In the genomic region with DNA sequence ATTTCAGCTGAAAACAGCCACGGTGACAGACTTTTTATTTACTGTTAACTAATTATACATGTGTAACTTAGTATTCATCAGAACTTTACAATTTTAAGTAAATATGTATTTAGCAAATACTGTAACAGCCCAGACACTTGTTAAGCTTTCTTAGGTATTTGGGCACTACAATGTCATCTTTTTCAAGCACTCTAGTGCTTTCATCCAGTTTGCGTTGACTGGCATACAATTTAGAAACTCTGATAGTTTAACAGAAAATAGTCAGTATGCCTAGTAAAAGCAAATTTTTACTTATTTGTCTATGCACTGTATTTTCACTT, we compare ENCODE assay signal across 23 cellular contexts. TPM values are rescaled to one million over a fixed set of nuclear protein-coding genes. Genes with fewer than 3 reads are reported as not detected.
DNase-seq lines count a peak whose midpoint lies in the region; ATAC-seq, FAIRE-seq and TF ChIP-seq lines count a peak whose summit lies in the region.
"Had no signal": no experiment of that assay in that cellular context is flagged by ENCODE, and none has a peak within 500 bp of the region (broad histone marks: within the 10 kb centered on the region; RNA-seq: fewer than 3 reads in every experiment).

No MANE protein-coding gene starts in this region.

- no peak for FAIRE-seq in HepG2 (lab: Jason Lieb, UNC)
- no peak for FAIRE-seq in GM19239 (lab: Jason Lieb, UNC)
- FAIRE-seq: bronchial epithelial cell, keratinocyte had no signal

- in situ Hi-C loops in HepG2 (cut with HindIII; ENCODE audit: extremely low pct_ligation_motif_present, low pct_unique_long_range_greater_than_20kb) = no loop called here

- H3K9me2 ChIP-seq in PC-3 (replicated peaks; ENCODE audit: low read length) = no peaks in the 10 kb centered on the region
- H3K9me2 ChIP-seq in hepatocyte (replicated peaks; ENCODE audit: insufficient read depth) = no peaks in the 10 kb centered on the region

- WGBS in HepG2 (ENCODE audit: low lambda C conversion rate) = 78% methylated on average over 2 of the region's 2 CpGs
- 58% methylated on average over 2 of the region's 2 CpGs for WGBS in right lobe of liver (ENCODE audit: insufficient coverage, low coverage, low lambda C conversion rate, missing lambda C conversion rate)
- 73% methylated on average over 2 of the region's 2 CpGs for WGBS in hepatocyte (ENCODE audit: low lambda C conversion rate, missing lambda C conversion rate)

- TF ChIP-seq CTCF in HepG2 (CRISPR knock-in tag; IDR thresholded peaks at IDR 0.05) (no peak), right lobe of liver (IDR thresholded peaks at IDR 0.05) (no peak), PC-3 (conservative IDR thresholded peaks at IDR 0.05; ENCODE audit: low read depth, low read length) (no peak), hepatocyte (IDR thresholded peaks at IDR 0.05; ENCODE audit: poor library complexity) (no peak)

- CTCF ChIA-PET in HepG2 (lab: Yijun Ruan, JAX; ENCODE audit: low intra/inter-chr PET ratio, low total read pairs) = no interaction called here
- CTCF ChIA-PET in PC-3 (lab: Charles Lee) = no interaction called here
- CTCF ChIA-PET in CD8-positive, alpha-beta memory T cell (lab: Charles Lee) = interaction anchor here (1.1 kb wide), 1 partner anchor 8 kb away, joined by 4 read pairs; no protein-coding TSS in a partner anchor

- no peaks in the 10 kb centered on the region for H3F3A ChIP-seq in PC-3 (ENCODE audit: low read length, unreplicated experiment)

- H3K4me3 Mint-ChIP-seq in CD8-positive, alpha-beta memory T cell = peak overlapping the region in 3 of 7 donors; percentile 39 to 75 (median 51)
- H3K4me3 Mint-ChIP-seq: activated B cell treated with CpG ODN at 0.5 μM for 24 hours had no signal

- intact Hi-C loops in HepG2 (cut with micrococcal nuclease; ENCODE audit: unreplicated experiment) = no loop called here
- intact Hi-C loops in right lobe of liver (cut with DNase I) = no loop called here
- intact Hi-C loops in PC-3 (cut with micrococcal nuclease) = no loop called here

- H3K27me3 Mint-ChIP-seq in CD8-positive, alpha-beta memory T cell = peaks cover 0 to 3% of the 10 kb centered on the region in 2 donors
- H3K27me3 Mint-ChIP-seq: activated B cell treated with CpG ODN at 0.5 μM for 24 hours had no signal

- H4K20me1 ChIP-seq in HepG2 (ENCODE audit: insufficient read depth, low read length) = peaks cover 97% of the 10 kb centered on the region
- H4K20me1 ChIP-seq in PC-3 (ENCODE audit: low read length) = peaks cover 87% of the 10 kb centered on the region
- H4K20me1 ChIP-seq in hepatocyte (ENCODE audit: insufficient read depth, poor library complexity, severe bottlenecking) = peaks cover 99% of the 10 kb centered on the region

- no peaks in the 10 kb centered on the region for H3K9me3 ChIP-seq in HepG2 (ENCODE audit: low read length)
- H3K9me3 ChIP-seq in right lobe of liver = no peaks in the 10 kb centered on the region
- H3K9me3 ChIP-seq in PC-3 (ENCODE audit: low read length) = no peaks in the 10 kb centered on the region
- H3K9me3 ChIP-seq in hepatocyte (ENCODE audit: low read depth) = no peaks in the 10 kb centered on the region
- no peaks in the 10 kb centered on the region for H3K9me3 ChIP-seq in CD8-positive, alpha-beta memory T cell (ENCODE audit: low read length)
- H3K9me3 ChIP-seq: colonic mucosa, prostate gland, upper lobe of right lung had no signal

- H2AFZ ChIP-seq in HepG2 (ENCODE audit: low read length) (no peak overlapping the region), PC-3 (ENCODE audit: low read length) (no peak overlapping the region), hepatocyte (no peak overlapping the region)

- H3K27ac ChIP-seq in HepG2 (ENCODE audit: extremely low read length, insufficient read depth, low read length) (no peak overlapping the region), right lobe of liver (no peak overlapping the region), PC-3 (ENCODE audit: low read length) (no peak overlapping the region), hepatocyte (no peak overlapping the region)
- no peak overlapping the region for H3K27ac ChIP-seq in CD8-positive, alpha-beta memory T cell (ENCODE audit: low read depth, low read length)
- H3K27ac ChIP-seq: C4-2B, colonic mucosa, prostate gland, upper lobe of right lung had no signal

- TF ChIP-seq EP300 in HepG2 (IDR thresholded peaks at IDR 0.05; ENCODE audit: low read depth in 2 of 2, low read length in 2 of 2) = no peak
- no peak for TF ChIP-seq EP300 in HepG2 (CRISPR knock-in tag; IDR thresholded peaks at IDR 0.05; ENCODE audit: borderline replicate concordance)

- H3K4me3 ChIP-seq in HepG2 (replicated peaks in 1 of 3; ENCODE audit: insufficient read depth in 1 of 3, low read depth in 2 of 3, low read length in 3 of 3) (no peak overlapping the region; a peak in 1 of 6 replicates), right lobe of liver (no peak overlapping the region), PC-3 (ENCODE audit: low read length) (no peak overlapping the region), hepatocyte (no peak overlapping the region)
- no peak overlapping the region for H3K4me3 ChIP-seq in CD8-positive, alpha-beta memory T cell (ENCODE audit: low read length)
- H3K4me3 ChIP-seq: colonic mucosa, prostate gland, upper lobe of right lung had no signal

- H3K27me3 ChIP-seq in HepG2 (ENCODE audit: control insufficient read depth in 1 of 2, insufficient read depth in 2 of 2, low read length in 2 of 2) = no peaks in the 10 kb centered on the region
- H3K27me3 ChIP-seq in right lobe of liver = no peaks in the 10 kb centered on the region
- no peaks in the 10 kb centered on the region for H3K27me3 ChIP-seq in PC-3 (ENCODE audit: low read length)
- H3K27me3 ChIP-seq in hepatocyte = no peaks in the 10 kb centered on the region
- H3K27me3 ChIP-seq in CD8-positive, alpha-beta memory T cell (ENCODE audit: insufficient read depth, low read length, poor library complexity, severe bottlenecking) = no peaks in the 10 kb centered on the region
- H3K27me3 ChIP-seq: colonic mucosa, upper lobe of right lung had no signal

- peak overlapping the region in 3 of 8 donors; percentile 49 to 96 (median 68) for H3K27ac Mint-ChIP-seq in CD8-positive, alpha-beta memory T cell
- H3K27ac Mint-ChIP-seq: activated B cell treated with CpG ODN at 0.5 μM for 24 hours had no signal

- H3K36me3 ChIP-seq in HepG2 (replicated peaks in 1 of 2; ENCODE audit: control insufficient read depth in 1 of 2, insufficient read depth in 2 of 2, low read length in 2 of 2) = peaks cover 44 to 94% of the 10 kb centered on the region in 2 experiments
- peaks cover 10 to 100% (median 84%) of the 10 kb centered on the region in 4 donors for H3K36me3 ChIP-seq in right lobe of liver
- H3K36me3 ChIP-seq in PC-3 (ENCODE audit: low read depth, low read length) = peaks cover 92% of the 10 kb centered on the region
- H3K36me3 ChIP-seq in hepatocyte (replicated peaks; ENCODE audit: insufficient read depth, low read depth) = peaks cover 7% of the 10 kb centered on the region
- H3K36me3 ChIP-seq in CD8-positive, alpha-beta memory T cell (ENCODE audit: insufficient read depth, low read length) = peaks cover 90% of the 10 kb centered on the region

- no peak for TF ChIP-seq RAD21 in HepG2 (CRISPR knock-in tag; IDR thresholded peaks at IDR 0.05)

- H3K4me2 ChIP-seq in HepG2 (ENCODE audit: low read depth, low read length) (peak overlapping the region; percentile 5; the same call in 1 of the 2 replicates), PC-3 (ENCODE audit: low read length) (no peak overlapping the region), hepatocyte (peak overlapping the region; percentile 19)

- TF ChIP-seq POLR2A in HepG2 (IDR thresholded peaks at IDR 0.05; ENCODE audit: insufficient read depth in 1 of 2, low read depth in 2 of 2, low read length in 2 of 2) (no peak; a peak in 2 of 4 replicates), right lobe of liver (IDR thresholded peaks at IDR 0.05) (no peak)

- no peaks in the 10 kb centered on the region for H3K9me3 Mint-ChIP-seq in CD8-positive, alpha-beta memory T cell
- H3K9me3 Mint-ChIP-seq: activated B cell treated with CpG ODN at 0.5 μM for 24 hours had no signal

- no peak for ATAC-seq in HepG2
- ATAC-seq in right lobe of liver = no peak
- peak; percentile 35; the same call in 1 of the 2 replicates for ATAC-seq in PC-3
- ATAC-seq: upper lobe of right lung had no signal

- no peak overlapping the region for H3K9ac ChIP-seq in HepG2 (ENCODE audit: insufficient read depth, low read depth, low read length)
- H3K9ac ChIP-seq in PC-3 (ENCODE audit: low read length) = no peak overlapping the region

- BruUV-seq in HepG2 (replicated peaks; lab: Mats Ljungman, UMichigan) = no TSS peak
- no TSS peak for BruUV-seq in PC-3 (replicated peaks; lab: Mats Ljungman, UMichigan)

- H3K79me2 ChIP-seq in HepG2 (ENCODE audit: insufficient read depth, low read length) (peaks cover 94% of the 10 kb centered on the region), PC-3 (ENCODE audit: low read length) (peaks cover 94% of the 10 kb centered on the region), hepatocyte (peaks cover 100% of the 10 kb centered on the region)

- no peak for DNase-seq in HepG2 (ENCODE audit: low spot score)
- no peak for DNase-seq in right lobe of liver
- no peak for DNase-seq in PC-3
- no peak for DNase-seq in hepatocyte (ENCODE audit: low spot score)
- no peak for DNase-seq in CD8-positive, alpha-beta memory T cell
- no peak for DNase-seq in GM19239 (ENCODE audit: insufficient read length, low spot score)
- DNase-seq in germinal center (ENCODE audit: low spot score) = no peak
- no peak for DNase-seq in Ammon's horn (ENCODE audit: low spot score)
- DNase-seq: activated B cell treated with CpG ODN at 0.5 μM for 24 hours; activated CD8-positive, alpha-beta memory T cell treated with anti-CD3 and anti-CD28 coated beads, Interleukin-2, amount 50 U/mL, for 48 hours; activated gamma-delta T cell; amygdala; colonic mucosa; MM.1S; NCI-H1436; NCI-H2107; NCI-H446; OCI-M1; upper lobe of right lung had no signal

- H3K4me1 ChIP-seq in HepG2 (ENCODE audit: insufficient read depth, low read length) (peaks cover 58% of the 10 kb centered on the region), right lobe of liver (peaks cover 0 to 31% (median 10%) of the 10 kb centered on the region in 4 donors), PC-3 (ENCODE audit: insufficient read depth, low read length) (0 out of 2 replicates have a peak, but pooled peaks cover 11% of the 10 kb centered on the region), hepatocyte (ENCODE audit: insufficient read depth) (peaks cover 23% of the 10 kb centered on the region)
- peaks cover 65% of the 10 kb centered on the region for H3K4me1 ChIP-seq in CD8-positive, alpha-beta memory T cell (ENCODE audit: insufficient read depth, low read length)
- H3K4me1 ChIP-seq: colonic mucosa had no signal

- H3K4me1 Mint-ChIP-seq in CD8-positive, alpha-beta memory T cell = peaks cover 64 to 80% (median 78%) of the 10 kb centered on the region in 3 donors

- H3K36me3 Mint-ChIP-seq in CD8-positive, alpha-beta memory T cell = peaks cover 10 to 91% (median 22%) of the 10 kb centered on the region in 3 donors

- POLR2A ChIA-PET in HepG2 (lab: Yijun Ruan, JAX) (interaction anchor here (9.2 to 16.7 kb wide), 2 partner anchors 9 to 22 kb away, joined by 211 to 319 read pairs; partner anchors contain the start of genes NFS1, RBM39 and ROMO1), PC-3 (lab: Charles Lee; ENCODE audit: unreplicated experiment) (interaction anchor here (1.0 kb wide), 1 partner anchor 11 kb away, joined by 3 read pairs; the partner anchor contains the start of gene RBM39)
- POLR2A ChIA-PET in CD8-positive, alpha-beta memory T cell (lab: Charles Lee) = interaction anchor here (0.6 to 2.2 kb wide), 3 partner anchors 9 to 24 kb away, joined by 3 to 7 read pairs (median 3); partner anchors contain the start of gene RBM39

RNA-seq across cellular contexts. Expression of gene RBM39, which starts 10.6 kb away (rescaled TPM):
- 431 and 788 TPM in 2 replicates for total RNA-seq in HepG2 (2016; rRNA removed; fragmentation: Illumina TruSeq; extraction: Trizol)
- total RNA-seq in HepG2 (2016; cell fraction: cytosol; rRNA removed; fragmentation: Illumina TruSeq; extraction: Trizol; ENCODE audit: low read depth) = 862 and 1,011 TPM in 2 replicates
- total RNA-seq in HepG2 (2016; cell fraction: insoluble cytoplasmic fraction; rRNA removed; fragmentation: Illumina TruSeq; extraction: Trizol) = 445 and 791 TPM in 2 replicates
- 352 and 417 TPM in 2 replicates for total RNA-seq in HepG2 (2016; cell fraction: membrane; rRNA removed; fragmentation: Illumina TruSeq; extraction: Trizol)
- 1,469 and 1,561 TPM in 2 replicates for total RNA-seq in HepG2 (2016; cell fraction: nucleus; rRNA removed; fragmentation: Illumina TruSeq; extraction: Trizol)
- polyA plus RNA-seq in HepG2 (2011; rRNA removed) = 859 and 920 TPM in 2 replicates
- polyA plus RNA-seq in HepG2 (2011; cell fraction: cytosol; rRNA removed) = 89.0 and 133 TPM in 2 replicates
- polyA plus RNA-seq in HepG2 (2011; cell fraction: nucleus; rRNA removed) = 3,125 and 3,321 TPM in 2 replicates
- 867 and 961 TPM in 2 replicates for polyA plus RNA-seq in HepG2 (2012)
- polyA plus RNA-seq in HepG2 (2016; cell fraction: cytosol; fragmentation: Illumina TruSeq; extraction: Trizol; ENCODE audit: low read depth) = 47.3 and 51.7 TPM in 2 replicates
- polyA plus RNA-seq in HepG2 (2016; cell fraction: insoluble cytoplasmic fraction; fragmentation: Illumina TruSeq; extraction: Trizol; ENCODE audit: low read depth) = 339 and 360 TPM in 2 replicates
- polyA plus RNA-seq in HepG2 (2016; cell fraction: membrane; fragmentation: Illumina TruSeq; extraction: Trizol; ENCODE audit: low read depth) = 79.3 and 86.7 TPM in 2 replicates
- 2,644 and 2,668 TPM in 2 replicates for polyA plus RNA-seq in HepG2 (2016; cell fraction: nucleus; fragmentation: Illumina TruSeq; extraction: Trizol; ENCODE audit: insufficient read depth, low read depth)
- polyA minus RNA-seq in HepG2 (2011; rRNA and poly(A)+ RNA removed; ENCODE audit: low replicate concordance) = 166 and 263 TPM in 2 replicates
- polyA minus RNA-seq in HepG2 (2011; cell fraction: cytosol; rRNA and poly(A)+ RNA removed) = 91.3 and 98.3 TPM in 2 replicates
- polyA minus RNA-seq in HepG2 (2011; cell fraction: nucleus; rRNA and poly(A)+ RNA removed) = 2,261 and 2,868 TPM in 2 replicates
- 100 to 1,000 TPM in 5 of 6 experiments, 10 to 100 TPM in 1; 86.4 to 166 (median 120) TPM for total RNA-seq in right lobe of liver
- total RNA-seq in PC-3 (2014; rRNA removed) = 286 and 341 TPM in 2 replicates
- total RNA-seq in hepatocyte = 334 and 423 TPM in 2 replicates
- 200 and 260 TPM in 2 replicates for polyA plus RNA-seq in hepatocyte
- 100 to 1,000 TPM; 349 to 352 TPM for total RNA-seq in CD8-positive, alpha-beta memory T cell
- polyA plus RNA-seq in CD8-positive, alpha-beta memory T cell = 157 TPM

RNA-seq across cellular contexts. Expression of gene ROMO1, which starts 32.2 kb away (rescaled TPM):
- total RNA-seq in HepG2 (2016; rRNA removed; fragmentation: Illumina TruSeq; extraction: Trizol) = 636 and 726 TPM in 2 replicates
- total RNA-seq in HepG2 (2016; cell fraction: cytosol; rRNA removed; fragmentation: Illumina TruSeq; extraction: Trizol; ENCODE audit: low read depth) = 328 and 530 TPM in 2 replicates
- total RNA-seq in HepG2 (2016; cell fraction: insoluble cytoplasmic fraction; rRNA removed; fragmentation: Illumina TruSeq; extraction: Trizol) = 687 and 846 TPM in 2 replicates
- 460 and 632 TPM in 2 replicates for total RNA-seq in HepG2 (2016; cell fraction: membrane; rRNA removed; fragmentation: Illumina TruSeq; extraction: Trizol)
- total RNA-seq in HepG2 (2016; cell fraction: nucleus; rRNA removed; fragmentation: Illumina TruSeq; extraction: Trizol) = 223 and 226 TPM in 2 replicates
- 688 and 755 TPM in 2 replicates for polyA plus RNA-seq in HepG2 (2011; rRNA removed)
- 1,254 and 1,646 TPM in 2 replicates for polyA plus RNA-seq in HepG2 (2011; cell fraction: cytosol; rRNA removed)
- polyA plus RNA-seq in HepG2 (2011; cell fraction: nucleus; rRNA removed) = 503 and 546 TPM in 2 replicates
- polyA plus RNA-seq in HepG2 (2012) = 282 and 451 TPM in 2 replicates
- polyA plus RNA-seq in HepG2 (2016; cell fraction: cytosol; fragmentation: Illumina TruSeq; extraction: Trizol; ENCODE audit: low read depth) = 292 and 453 TPM in 2 replicates
- polyA plus RNA-seq in HepG2 (2016; cell fraction: insoluble cytoplasmic fraction; fragmentation: Illumina TruSeq; extraction: Trizol; ENCODE audit: low read depth) = 479 and 541 TPM in 2 replicates
- polyA plus RNA-seq in HepG2 (2016; cell fraction: membrane; fragmentation: Illumina TruSeq; extraction: Trizol; ENCODE audit: low read depth) = 317 and 387 TPM in 2 replicates
- 282 and 344 TPM in 2 replicates for polyA plus RNA-seq in HepG2 (2016; cell fraction: nucleus; fragmentation: Illumina TruSeq; extraction: Trizol; ENCODE audit: insufficient read depth, low read depth)
- polyA minus RNA-seq in HepG2 (2011; rRNA and poly(A)+ RNA removed; ENCODE audit: low replicate concordance) = 60.0 and 169 TPM in 2 replicates
- 79.8 and 108 TPM in 2 replicates for polyA minus RNA-seq in HepG2 (2011; cell fraction: cytosol; rRNA and poly(A)+ RNA removed)
- polyA minus RNA-seq in HepG2 (2011; cell fraction: nucleus; rRNA and poly(A)+ RNA removed) = 30.8 and 37.7 TPM in 2 replicates
- 100 to 1,000 TPM in 2 of 6 experiments, 10 to 100 TPM in 4; 70.4 to 209 (median 84.8) TPM for total RNA-seq in right lobe of liver
- total RNA-seq in PC-3 (2014; rRNA removed) = 479 and 530 TPM in 2 replicates
- total RNA-seq in hepatocyte = 285 and 383 TPM in 2 replicates
- 629 and 634 TPM in 2 replicates for polyA plus RNA-seq in hepatocyte
- total RNA-seq in CD8-positive, alpha-beta memory T cell = 100 to 1,000 TPM; 108 to 117 TPM
- polyA plus RNA-seq in CD8-positive, alpha-beta memory T cell = 358 TPM

RNA-seq across cellular contexts. Expression of gene NFS1, which starts 32.3 kb away (rescaled TPM):
- total RNA-seq in HepG2 (2016; rRNA removed; fragmentation: Illumina TruSeq; extraction: Trizol) (88.1 and 94.4 TPM in 2 replicates), right lobe of liver (10 to 100 TPM; 30.9 to 63.7 (median 44.3) TPM), PC-3 (2014; rRNA removed) (71.8 and 75.8 TPM in 2 replicates), hepatocyte (48.5 and 49.0 TPM in 2 replicates)
- 7.6 and 8.7 TPM in 2 replicates for total RNA-seq in HepG2 (2016; cell fraction: cytosol; rRNA removed; fragmentation: Illumina TruSeq; extraction: Trizol; ENCODE audit: low read depth)
- 82.1 and 92.4 TPM in 2 replicates for total RNA-seq in HepG2 (2016; cell fraction: insoluble cytoplasmic fraction; rRNA removed; fragmentation: Illumina TruSeq; extraction: Trizol)
- total RNA-seq in HepG2 (2016; cell fraction: membrane; rRNA removed; fragmentation: Illumina TruSeq; extraction: Trizol) = 25.4 and 28.4 TPM in 2 replicates
- total RNA-seq in HepG2 (2016; cell fraction: nucleus; rRNA removed; fragmentation: Illumina TruSeq; extraction: Trizol) = 45.9 and 47.9 TPM in 2 replicates
- polyA plus RNA-seq in HepG2 (2011; rRNA removed) (61.8 and 65.9 TPM in 2 replicates), hepatocyte (30.2 and 38.1 TPM in 2 replicates)
- 56.2 and 69.5 TPM in 2 replicates for polyA plus RNA-seq in HepG2 (2011; cell fraction: cytosol; rRNA removed)
- polyA plus RNA-seq in HepG2 (2011; cell fraction: nucleus; rRNA removed) = 70.7 and 72.8 TPM in 2 replicates
- polyA plus RNA-seq in HepG2 (2012) = 36.7 and 39.1 TPM in 2 replicates
- polyA plus RNA-seq in HepG2 (2016; cell fraction: cytosol; fragmentation: Illumina TruSeq; extraction: Trizol; ENCODE audit: low read depth) = 6.5 and 6.6 TPM in 2 replicates
- 86.7 and 90.3 TPM in 2 replicates for polyA plus RNA-seq in HepG2 (2016; cell fraction: insoluble cytoplasmic fraction; fragmentation: Illumina TruSeq; extraction: Trizol; ENCODE audit: low read depth)
- 16.6 and 16.9 TPM in 2 replicates for polyA plus RNA-seq in HepG2 (2016; cell fraction: membrane; fragmentation: Illumina TruSeq; extraction: Trizol; ENCODE audit: low read depth)
- 69.1 and 70.6 TPM in 2 replicates for polyA plus RNA-seq in HepG2 (2016; cell fraction: nucleus; fragmentation: Illumina TruSeq; extraction: Trizol; ENCODE audit: insufficient read depth, low read depth)
- 67.9 and 114 TPM in 2 replicates for polyA minus RNA-seq in HepG2 (2011; rRNA and poly(A)+ RNA removed; ENCODE audit: low replicate concordance)
- 23.0 and 27.1 TPM in 2 replicates for polyA minus RNA-seq in HepG2 (2011; cell fraction: cytosol; rRNA and poly(A)+ RNA removed)
- 20.9 and 23.7 TPM in 2 replicates for polyA minus RNA-seq in HepG2 (2011; cell fraction: nucleus; rRNA and poly(A)+ RNA removed)
- 10 to 100 TPM; 36.4 to 37.7 TPM for total RNA-seq in CD8-positive, alpha-beta memory T cell
- 18.8 TPM for polyA plus RNA-seq in CD8-positive, alpha-beta memory T cell

RNA-seq across cellular contexts. Expression of gene PHF20, which starts 40.4 kb away (rescaled TPM):
- total RNA-seq in HepG2 (2016; rRNA removed; fragmentation: Illumina TruSeq; extraction: Trizol) = 34.1 and 43.3 TPM in 2 replicates
- 56.7 and 61.5 TPM in 2 replicates for total RNA-seq in HepG2 (2016; cell fraction: cytosol; rRNA removed; fragmentation: Illumina TruSeq; extraction: Trizol; ENCODE audit: low read depth)
- 35.4 and 40.8 TPM in 2 replicates for total RNA-seq in HepG2 (2016; cell fraction: insoluble cytoplasmic fraction; rRNA removed; fragmentation: Illumina TruSeq; extraction: Trizol)
- total RNA-seq in HepG2 (2016; cell fraction: membrane; rRNA removed; fragmentation: Illumina TruSeq; extraction: Trizol) = 47.8 and 49.1 TPM in 2 replicates
- 37.0 and 43.8 TPM in 2 replicates for total RNA-seq in HepG2 (2016; cell fraction: nucleus; rRNA removed; fragmentation: Illumina TruSeq; extraction: Trizol)
- polyA plus RNA-seq in HepG2 (2011; rRNA removed) = 18.5 and 22.8 TPM in 2 replicates
- 21.6 and 23.5 TPM in 2 replicates for polyA plus RNA-seq in HepG2 (2011; cell fraction: cytosol; rRNA removed)
- polyA plus RNA-seq in HepG2 (2011; cell fraction: nucleus; rRNA removed) = 14.7 and 18.5 TPM in 2 replicates
- 36.8 and 41.9 TPM in 2 replicates for polyA plus RNA-seq in HepG2 (2012)
- polyA plus RNA-seq in HepG2 (2016; cell fraction: cytosol; fragmentation: Illumina TruSeq; extraction: Trizol; ENCODE audit: low read depth) = 22.9 and 31.3 TPM in 2 replicates
- polyA plus RNA-seq in HepG2 (2016; cell fraction: insoluble cytoplasmic fraction; fragmentation: Illumina TruSeq; extraction: Trizol; ENCODE audit: low read depth) = 32.6 and 36.2 TPM in 2 replicates
- 22.4 and 30.8 TPM in 2 replicates for polyA plus RNA-seq in HepG2 (2016; cell fraction: membrane; fragmentation: Illumina TruSeq; extraction: Trizol; ENCODE audit: low read depth)
- 23.9 and 28.8 TPM in 2 replicates for polyA plus RNA-seq in HepG2 (2016; cell fraction: nucleus; fragmentation: Illumina TruSeq; extraction: Trizol; ENCODE audit: insufficient read depth, low read depth)
- 44.9 and 77.1 TPM in 2 replicates for polyA minus RNA-seq in HepG2 (2011; rRNA and poly(A)+ RNA removed; ENCODE audit: low replicate concordance)
- 19.8 and 22.3 TPM in 2 replicates for polyA minus RNA-seq in HepG2 (2011; cell fraction: cytosol; rRNA and poly(A)+ RNA removed)
- 53.6 and 69.2 TPM in 2 replicates for polyA minus RNA-seq in HepG2 (2011; cell fraction: nucleus; rRNA and poly(A)+ RNA removed)
- 10 to 100 TPM in 5 of 6 experiments, 1 to 10 TPM in 1; 9.3 to 16.7 (median 14.5) TPM for total RNA-seq in right lobe of liver
- total RNA-seq in PC-3 (2014; rRNA removed) = 37.2 and 56.3 TPM in 2 replicates
- total RNA-seq in hepatocyte = 18.8 and 24.0 TPM in 2 replicates
- 24.0 and 24.2 TPM in 2 replicates for polyA plus RNA-seq in hepatocyte
- 10 to 100 TPM; 53.9 to 54.3 TPM for total RNA-seq in CD8-positive, alpha-beta memory T cell
- polyA plus RNA-seq in CD8-positive, alpha-beta memory T cell = 124 TPM
